24 cellular contexts compared by ENCODE assay signal in the genomic region with DNA sequence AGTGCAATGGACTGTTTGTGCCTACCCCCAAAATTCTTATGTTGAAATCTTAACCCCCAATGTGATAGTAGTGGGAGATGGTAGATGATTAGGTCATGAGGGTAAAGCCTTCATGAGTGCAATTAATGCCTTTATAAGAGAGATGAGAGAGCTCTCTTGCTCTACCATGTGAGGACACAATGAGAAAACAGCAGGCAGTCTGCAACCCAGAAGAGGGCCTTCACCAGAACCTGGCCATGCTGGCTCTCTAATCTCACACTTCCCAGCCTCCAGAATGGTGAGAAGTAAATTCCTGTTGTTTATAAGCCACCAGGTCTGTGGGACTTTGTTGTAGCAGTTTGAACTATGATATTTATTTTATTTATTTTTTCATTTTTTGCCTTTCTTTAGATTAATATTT. TPM values are rescaled to one million over a fixed set of nuclear protein-coding genes. Genes with fewer than 3 reads are reported as not detected.
"Had no signal": no experiment of that assay in that cellular context is flagged by ENCODE, and none has a peak within 500 bp of the region (broad histone marks: within the 10 kb centered on the region; RNA-seq: fewer than 3 reads in every experiment).

No MANE protein-coding gene starts in this region.

- H3K27ac ChIP-seq: KMS-11, RWPE1 had no signal

- DNase-seq: IMR-90, Kasumi-1, MM.1S, NCI-H1092 treated with DMSO at 0.1 percent for 48 hours, NCI-H1436, NCI-H187, NCI-H2029, NCI-H2081 treated with DMSO at 0.1 percent for 48 hours, NCI-H2171, NCI-H226, NCI-H446, NCI-H510A, NCI-H524 treated with DMSO at 0.1 percent for 48 hours, NCI-H69, NCI-H774, PC-3, SK-N-SH had no signal

- ATAC-seq: HepG2, Panc1, PC-3 had no signal

- H3K4me2 ChIP-seq: KMS-11, SK-N-SH had no signal

- H3K9me2 ChIP-seq: SK-N-SH had no signal

- H3K9ac ChIP-seq: KMS-11, SK-N-SH had no signal

RNA-seq across cellular contexts. Expression of a gene that starts 21.0 kb away (rescaled TPM):
- total RNA-seq: HepG2, HT-29, IMR-90, PC-3 had no signal
- polyA plus RNA-seq: HepG2, IMR-90 had no signal

RNA-seq across cellular contexts. Expression of a gene that starts 58.7 kb away (rescaled TPM):
- total RNA-seq: HepG2, HT-29, IMR-90, M059J, PC-3, SK-MEL-5 had no signal
- polyA plus RNA-seq: HepG2, IMR-90, SK-N-SH had no signal
